In the genomic region with DNA sequence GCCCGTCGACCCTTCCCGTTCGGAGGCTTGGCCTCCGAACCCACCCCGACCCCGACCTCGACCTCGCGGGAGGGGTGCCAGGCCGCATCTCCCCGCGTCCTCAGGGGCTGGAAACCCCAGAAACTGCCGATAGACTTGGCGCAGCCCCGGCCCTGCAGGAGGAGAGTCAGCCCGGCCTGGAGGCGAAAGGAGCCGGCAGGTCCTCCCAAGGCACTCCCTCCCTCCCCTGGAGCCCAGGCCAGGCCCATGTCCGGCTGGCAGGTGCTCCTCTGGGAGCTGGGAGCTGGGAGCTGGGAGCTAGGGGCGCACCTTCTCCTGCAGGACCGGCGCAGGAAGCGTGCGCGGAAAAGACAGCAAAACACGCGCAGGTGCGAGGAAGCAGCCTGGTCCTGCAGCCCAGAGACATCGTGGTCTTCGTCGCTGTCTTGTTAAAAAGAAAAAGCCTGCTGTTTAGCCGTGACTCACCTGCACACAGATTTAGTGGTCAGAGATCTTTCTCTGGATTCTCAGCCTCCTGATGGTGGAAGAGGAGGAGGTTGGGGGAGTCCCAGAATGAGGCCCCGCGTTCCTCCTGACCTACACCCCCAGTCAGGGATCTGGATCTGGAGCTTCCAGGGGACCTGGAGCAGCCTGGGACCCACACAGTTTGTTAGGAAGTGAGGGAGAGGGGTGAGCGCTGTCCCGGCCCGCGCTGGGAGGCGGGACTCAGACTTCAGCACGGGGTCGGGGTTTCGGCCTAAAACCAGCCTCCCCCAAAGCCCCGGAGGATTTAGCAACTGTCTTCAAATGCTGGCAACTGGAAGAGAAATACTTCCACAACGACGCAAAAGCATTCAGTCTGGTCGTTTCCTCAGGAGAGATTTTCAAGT, we compare ENCODE assay signal across 9 cellular contexts. TPM values are rescaled to one million over a fixed set of nuclear protein-coding genes. Genes with fewer than 3 reads are reported as not detected.
DNase-seq lines count a peak whose midpoint lies in the region; ATAC-seq, FAIRE-seq and TF ChIP-seq lines count a peak whose summit lies in the region.
"Had no signal": no experiment of that assay in that cellular context is flagged by ENCODE, and none has a peak within 500 bp of the region (broad histone marks: within the 10 kb centered on the region; RNA-seq: fewer than 3 reads in every experiment).

No MANE protein-coding gene starts in this region.

- no peak for TF ChIP-seq POLR2A in GM12878 (IDR thresholded peaks at IDR 0.05; ENCODE audit: low read depth, low read length)

- peak overlapping the region; percentile 75 for H2AFZ ChIP-seq in GM12878 (ENCODE audit: control insufficient read depth, low read depth, low read length)

- TF ChIP-seq RAD21 in GM12878 (IDR thresholded peaks at IDR 0.05; ENCODE audit: insufficient read depth, low read depth, low read length) = no peak

- RAD21 ChIA-PET in GM12878 (lab: Charles Lee; ENCODE audit: unreplicated experiment) = interaction anchor here (0.9 to 9.0 kb wide), 8 partner anchors 10 to 133 kb away, joined by 3 to 73 read pairs (median 7); no protein-coding TSS in a partner anchor

- no peaks in the 10 kb centered on the region for H3K27me3 Mint-ChIP-seq in CD4-positive, CD25-positive, alpha-beta regulatory T cell

- peaks cover 45% of the 10 kb centered on the region for H3K79me2 ChIP-seq in GM12878 (ENCODE audit: control insufficient read depth, insufficient read depth, low read length)

- H3K9me3 Mint-ChIP-seq in CD4-positive, CD25-positive, alpha-beta regulatory T cell = peaks cover 0 to 3% (median 0%) of the 10 kb centered on the region in 7 donors

- peaks cover 45% of the 10 kb centered on the region for H3K4me1 ChIP-seq in CD4-positive, CD25-positive, alpha-beta regulatory T cell (ENCODE audit: control insufficient read depth, insufficient read depth, low read length, poor library complexity, severe bottlenecking)
- H3K4me1 ChIP-seq in HUES6 (ENCODE audit: control insufficient read depth, insufficient read depth, low read length) = peaks cover 13% of the 10 kb centered on the region; the same call in 1 of the 2 replicates
- peaks cover 29% of the 10 kb centered on the region for H3K4me1 ChIP-seq in GM12878 (ENCODE audit: control insufficient read depth, insufficient read depth, low read length)
- H3K4me1 ChIP-seq in thoracic aorta (ENCODE audit: control insufficient read depth in 1 of 2, low read depth in 2 of 2) = peaks cover 18 to 46% of the 10 kb centered on the region in 2 donors

- H3K4me1 Mint-ChIP-seq in CD4-positive, CD25-positive, alpha-beta regulatory T cell = peaks cover 29 to 60% (median 44%) of the 10 kb centered on the region in 4 donors

- CTCF ChIA-PET in GM12878 (lab: Yijun Ruan, JAX) = interaction anchor here (0.7 to 4.5 kb wide), 8 partner anchors 11 to 526 kb away, joined by 3 to 19 read pairs (median 4); no protein-coding TSS in a partner anchor

- H3K27ac Mint-ChIP-seq in CD4-positive, CD25-positive, alpha-beta regulatory T cell = peak overlapping the region; percentile 86 to 94 (median 93)

- H3K36me3 Mint-ChIP-seq in CD4-positive, CD25-positive, alpha-beta regulatory T cell = peaks cover 10% of the 10 kb centered on the region

- intact Hi-C loops in GM12878 (cut with micrococcal nuclease; ENCODE audit: unreplicated experiment) = loop anchor here (5.0 kb wide), 1 partner anchor 131 kb away; no protein-coding TSS in a partner anchor

- peaks cover 5% of the 10 kb centered on the region for H3K36me3 ChIP-seq in CD4-positive, CD25-positive, alpha-beta regulatory T cell (ENCODE audit: control insufficient read depth, insufficient read depth, low read length)
- H3K36me3 ChIP-seq in HUES6 (ENCODE audit: control insufficient read depth, insufficient read depth, low read length) (no peaks in the 10 kb centered on the region), GM12878 (ENCODE audit: control insufficient read depth in 2 of 2, insufficient read depth in 2 of 2, low read length in 1 of 2) (no peaks in the 10 kb centered on the region), thoracic aorta (no peaks in the 10 kb centered on the region)

- no TSS peak for BruUV-seq in GM12878 (replicated peaks; lab: Mats Ljungman, UMichigan)

- TF ChIP-seq CTCF in GM12878 (IDR thresholded peaks at IDR 0.05 in 2 of 3, conservative IDR thresholded peaks at IDR 0.05 in 1 of 3; ENCODE audit: control insufficient read depth in 2 of 3, extremely low read depth in 1 of 3, insufficient read depth in 1 of 3, low read depth in 3 of 3, low read length in 3 of 3) = no peak
- TF ChIP-seq CTCF in thoracic aorta (IDR thresholded peaks at IDR 0.05) = no peak

- peak overlapping the region; percentile 13 for H3K4me3 ChIP-seq in CD4-positive, CD25-positive, alpha-beta regulatory T cell (ENCODE audit: low read depth, low read length)
- H3K4me3 ChIP-seq in HUES6 (ENCODE audit: low read depth, low read length) (peak overlapping the region; percentile 79), GM12878 (peak overlapping the region; percentile 98), thoracic aorta (peak overlapping the region; percentile 81)

- no peaks in the 10 kb centered on the region for H3K27me3 ChIP-seq in CD4-positive, CD25-positive, alpha-beta regulatory T cell (ENCODE audit: control insufficient read depth, insufficient read depth, low read length)
- peaks cover 61% of the 10 kb centered on the region for H3K27me3 ChIP-seq in HUES6 (ENCODE audit: control insufficient read depth, insufficient read depth, low read length)
- no peaks in the 10 kb centered on the region for H3K27me3 ChIP-seq in GM12878 (replicated peaks in 1 of 2; ENCODE audit: control insufficient read depth in 2 of 2, insufficient read depth in 2 of 2, low read length in 1 of 2)
- H3K27me3 ChIP-seq in thoracic aorta (replicated peaks; ENCODE audit: insufficient read depth) = no peaks in the 10 kb centered on the region

- peak overlapping the region; percentile 85 for H3K4me2 ChIP-seq in GM12878 (ENCODE audit: control insufficient read depth, insufficient read depth)

- H3K4me3 Mint-ChIP-seq in CD4-positive, CD25-positive, alpha-beta regulatory T cell = peak overlapping the region; percentile 90 to 96 (median 93)

- POLR2A ChIA-PET in GM12878 (lab: Charles Lee) = interaction anchor here (0.6 to 5.2 kb wide), 4 partner anchors 10 to 307 kb away, joined by 3 to 45 read pairs (median 6); no protein-coding TSS in a partner anchor

- H3K9me3 ChIP-seq in CD4-positive, CD25-positive, alpha-beta regulatory T cell (ENCODE audit: control insufficient read depth in 2 of 2, low read length in 2 of 2) = no peaks in the 10 kb centered on the region
- H3K9me3 ChIP-seq in HUES6 (ENCODE audit: control insufficient read depth, insufficient read depth, low read depth, low read length) (no peaks in the 10 kb centered on the region), GM12878 (replicated peaks; ENCODE audit: control insufficient read depth, insufficient read depth, low read length) (no peaks in the 10 kb centered on the region; the same call in 2 of the 3 replicates), thoracic aorta (no peaks in the 10 kb centered on the region)

- no peak for DNase-seq in CD4-positive, CD25-positive, alpha-beta regulatory T cell
- no peak for DNase-seq in GM12878 (ENCODE audit: low read depth, low spot score)
- DNase-seq in left kidney (ENCODE audit: low read depth, low spot score) = peak; percentile 61
- DNase-seq in thoracic aorta (ENCODE audit: low spot score) = no peak
- DNase-seq in SKM-1 treated with dmso at 0.1 percent for 144 hours (lab: John Stamatoyannopoulos, UW; ENCODE audit: unreplicated experiment) = no peak

- H4K20me1 ChIP-seq in GM12878 (ENCODE audit: control insufficient read depth, insufficient read depth) = no peaks in the 10 kb centered on the region

- no peak for TF ChIP-seq EP300 in GM12878 (IDR thresholded peaks at IDR 0.05; ENCODE audit: borderline replicate concordance in 1 of 2, control insufficient read depth in 1 of 2, low read depth in 2 of 2, low read length in 2 of 2)

- no peak for ATAC-seq in CD4-positive, CD25-positive, alpha-beta regulatory T cell (ENCODE audit: low read depth in 2 of 2)
- ATAC-seq in GM12878 (no peak), thoracic aorta (ENCODE audit: insufficient number of reproducible peaks, low FRiP score, low read depth) (no peak), GM18870 (IDR thresholded peaks at IDR 0.05; ENCODE audit: unreplicated experiment) (no peak), GM18517 (IDR thresholded peaks at IDR 0.05; ENCODE audit: unreplicated experiment) (no peak)

- in situ Hi-C loops in GM12878 (cut with MboI) = no loop called here

- SMC1A ChIA-PET in GM12878 (lab: Charles Lee; ENCODE audit: uncharacterized antibody, unreplicated experiment) = interaction anchor here (1.0 to 3.9 kb wide), 5 partner anchors 12 to 133 kb away, joined by 3 to 16 read pairs (median 3); no protein-coding TSS in a partner anchor

- no peak for FAIRE-seq in GM12878 (lab: Jason Lieb, UNC)
- FAIRE-seq: endothelial cell of umbilical vein had no signal

- 85% methylated on average over 28 of the region's 47 CpGs for WGBS in GM12878 (ENCODE audit: insufficient coverage, insufficient replicate concordance, low lambda C conversion rate, missing lambda C conversion rate)

- peak overlapping the region; percentile 81 for H3K27ac ChIP-seq in CD4-positive, CD25-positive, alpha-beta regulatory T cell (ENCODE audit: insufficient read depth, low read length, poor library complexity, severe bottlenecking)
- H3K27ac ChIP-seq in HUES6 (ENCODE audit: low read depth, low read length) = no peak overlapping the region
- H3K27ac ChIP-seq in GM12878 (ENCODE audit: control insufficient read depth, insufficient read depth) = no peak overlapping the region
- H3K27ac ChIP-seq in thoracic aorta = peak overlapping the region; percentile 81 to 89

- H3K9ac ChIP-seq in HUES6 (ENCODE audit: low read length) (no peak overlapping the region), GM12878 (ENCODE audit: control insufficient read depth, insufficient read depth, low read length) (peak overlapping the region; percentile 97; the same call in 1 of the 2 replicates)

RNA-seq across cellular contexts. Expression of gene MBP, which starts 0.7 kb away (rescaled TPM):
- 172 TPM for total RNA-seq in CD4-positive, CD25-positive, alpha-beta regulatory T cell
- polyA plus RNA-seq in CD4-positive, CD25-positive, alpha-beta regulatory T cell = 100 to 1,000 TPM; 134 to 145 (median 141) TPM
- total RNA-seq in GM12878 (2013; cell fraction: nucleolus; rRNA removed) = 143 and 147 TPM in 2 replicates
- total RNA-seq in GM12878 (2014; rRNA removed) = 41.1 and 43.2 TPM in 2 replicates
- 33.5 and 34.6 TPM in 2 replicates for total RNA-seq in GM12878 (2014; rRNA removed; fragmentation: Illumina TruSeq; extraction: Trizol)
- 52.5 and 55.8 TPM in 2 replicates for total RNA-seq in GM12878 (2021)
- 19.6 TPM for polyA plus RNA-seq in GM12878 (2011; ENCODE audit: low read depth)
- polyA plus RNA-seq in GM12878 (2011; rRNA removed) = 67.8 and 75.9 TPM in 2 replicates
- polyA plus RNA-seq in GM12878 (2011; cell fraction: cytosol; rRNA removed) = 43.5 and 56.5 TPM in 2 replicates
- polyA plus RNA-seq in GM12878 (2011; cell fraction: nucleus; rRNA removed) = 42.3 and 48.6 TPM in 2 replicates
- polyA plus RNA-seq in GM12878 (2012) = 22.9 and 32.1 TPM in 2 replicates
- 38.6 and 41.9 TPM in 2 replicates for polyA plus RNA-seq in GM12878 (2014; fragmentation: Illumina TruSeq; extraction: Trizol)
- 10 to 100 TPM; 12.2 to 13.3 TPM for polyA plus RNA-seq in GM12878 (2014; fragmentation: Nextera tagmentation; extraction: Ambion mirVana)
- 34.0 and 35.0 TPM in 2 replicates for polyA plus RNA-seq in GM12878 (2014; rRNA removed)
- 10 to 100 TPM; 42.2 to 42.4 TPM for polyA plus RNA-seq in GM12878 (2016; fragmentation: Nextera tagmentation; extraction: Ambion mirVana)
- polyA minus RNA-seq in GM12878 (2011; rRNA and poly(A)+ RNA removed) = 65.0 and 79.1 TPM in 2 replicates
- 29.4 and 33.1 TPM in 2 replicates for polyA minus RNA-seq in GM12878 (2011; cell fraction: cytosol; rRNA and poly(A)+ RNA removed)
- polyA minus RNA-seq in GM12878 (2011; cell fraction: nucleus; rRNA and poly(A)+ RNA removed) = 36.0 and 54.1 TPM in 2 replicates
- 10 to 100 TPM; 41.7 to 42.2 TPM for total RNA-seq in thoracic aorta

Comparison
In these comparisons a context has a peak if more than half of its experiments do, and no peak if none do; other contexts are left out.
1. H3K27ac ChIP-seq: peak in CD4-positive, CD25-positive, alpha-beta regulatory T cell (single experiment) and thoracic aorta (2 of 2); none in HUES6 (single experiment) and GM12878 (single experiment).
2. H3K4me3 ChIP-seq: peak in every context shown above with its lines; median percentile 98 in GM12878; 81 in thoracic aorta; 79 in HUES6; 13 in CD4-positive, CD25-positive, alpha-beta regulatory T cell.